ENCODE assay signal across 14 cellular contexts in genomic region chr6:125612400-125612846, GRCh38.
A peak's percentile ranks its signal among the peaks of the same experiment; 100 is the strongest.
DNase-seq lines count a peak whose midpoint lies in the region; ATAC-seq and TF ChIP-seq lines count a peak whose summit lies in the region.
"Had no signal": no experiment of that assay in that cellular context is flagged by ENCODE, and none has a peak within 500 bp of the region (broad histone marks: within the 10 kb centered on the region; RNA-seq: fewer than 3 reads in every experiment).

No MANE protein-coding gene starts in this region.

- 27 to 41% methylated on average over 3 of the region's 3 CpGs for WGBS in ectodermal cell, 2 experiments

- H3K9ac ChIP-seq in HUES48 (ENCODE audit: low read depth, low read length) = no peak overlapping the region

- H3K9me3 ChIP-seq in HUES48 (ENCODE audit: control insufficient read depth, insufficient read depth, low read length) (no peaks in the 10 kb centered on the region), ectodermal cell (ENCODE audit: control insufficient read depth, low read length) (no peaks in the 10 kb centered on the region)
- H3K9me3 ChIP-seq: stomach had no signal

- peak overlapping the region; percentile 67 for H3K4me3 Mint-ChIP-seq in osteocyte (ENCODE audit: unreplicated experiment)
- H3K4me3 Mint-ChIP-seq: CD4-positive, CD25-positive, alpha-beta regulatory T cell had no signal

- H3K27ac Mint-ChIP-seq in osteocyte (ENCODE audit: unreplicated experiment) = peak overlapping the region; percentile 94
- H3K27ac Mint-ChIP-seq: CD4-positive, CD25-positive, alpha-beta regulatory T cell had no signal

- H3K27me3 ChIP-seq in HUES48 (ENCODE audit: control insufficient read depth, insufficient read depth, low read length) (no peaks in the 10 kb centered on the region), ectodermal cell (ENCODE audit: control insufficient read depth, insufficient read depth, low read length, poor library complexity, severe bottlenecking) (no peaks in the 10 kb centered on the region)
- H3K27me3 ChIP-seq: stomach had no signal

- peaks cover 4% of the 10 kb centered on the region for H3K36me3 Mint-ChIP-seq in osteocyte (ENCODE audit: unreplicated experiment)
- H3K36me3 Mint-ChIP-seq: CD4-positive, CD25-positive, alpha-beta regulatory T cell had no signal

- H3K4me1 ChIP-seq in HUES48 (ENCODE audit: control insufficient read depth, insufficient read depth, low read length) (peaks cover 33% of the 10 kb centered on the region), ectodermal cell (ENCODE audit: control insufficient read depth, insufficient read depth, low read length) (peaks cover 25% of the 10 kb centered on the region)

- H3K36me3 ChIP-seq in HUES48 (ENCODE audit: control insufficient read depth, insufficient read depth, low read length) (no peaks in the 10 kb centered on the region), ectodermal cell (ENCODE audit: control insufficient read depth, insufficient read depth, low read length) (no peaks in the 10 kb centered on the region)
- H3K36me3 ChIP-seq: stomach had no signal

- H3K4me3 ChIP-seq in HUES48 (ENCODE audit: low read depth, low read length) (peak overlapping the region; percentile 50), ectodermal cell (ENCODE audit: insufficient read depth, low read depth, low read length) (no peak overlapping the region)

- H3K4me1 Mint-ChIP-seq in osteocyte (ENCODE audit: unreplicated experiment) = peaks cover 50% of the 10 kb centered on the region
- H3K4me1 Mint-ChIP-seq: CD4-positive, CD25-positive, alpha-beta regulatory T cell had no signal

- no peak for TF ChIP-seq CTCF in osteocyte (IDR thresholded peaks at IDR 0.05)

- H3K27ac ChIP-seq in HUES48 (ENCODE audit: low read depth, low read length) (peak overlapping the region; percentile 88), ectodermal cell (ENCODE audit: insufficient read depth, low read depth, low read length, poor library complexity, severe bottlenecking) (peak overlapping the region; percentile 88)
- H3K27ac ChIP-seq: stomach had no signal

- no peaks in the 10 kb centered on the region for H3K9me3 Mint-ChIP-seq in osteocyte (ENCODE audit: unreplicated experiment)

- H3K27me3 Mint-ChIP-seq in osteocyte (ENCODE audit: unreplicated experiment) = no peaks in the 10 kb centered on the region

- ATAC-seq in GM21737 (IDR thresholded peaks at IDR 0.05; ENCODE audit: unreplicated experiment) = no peak

- peak; percentile 70 for DNase-seq in NCI-H748 (lab: John Stamatoyannopoulos, UW; ENCODE audit: unreplicated experiment)
- no peak for DNase-seq in osteocyte (ENCODE audit: extremely low spot score, unreplicated experiment)
- no peak for DNase-seq in stimulated activated CD4-positive, alpha-beta T cell treated with anti-CD3 and anti-CD28 coated beads, Interleukin-12 subunit alpha, Interleukin-12 subunit beta, amount 100 ng/mL, for 4 hours
- no peak for DNase-seq in COLO829 (ENCODE audit: low spot score)
- DNase-seq in medulla oblongata (ENCODE audit: extremely low spot score) = no peak
- DNase-seq: activated CD4-positive, alpha-beta T cell treated with anti-CD3 and anti-CD28 coated beads for 4 hours; CD4-positive, CD25-positive, alpha-beta regulatory T cell; central memory CD4-positive, alpha-beta T cell; MM.1S; stomach; SW 1271 had no signal
